In genomic region chr2:38374978-38375377, GRCh38 we compare ENCODE assay signal across 10 cellular contexts. TPM values are rescaled to one million over a fixed set of nuclear protein-coding genes. Genes with fewer than 3 reads are reported as not detected.
DNase-seq lines count a peak whose midpoint lies in the region; ATAC-seq, FAIRE-seq and TF ChIP-seq lines count a peak whose summit lies in the region.
"Had no signal": no experiment of that assay in that cellular context is flagged by ENCODE, and none has a peak within 500 bp of the region (broad histone marks: within the 10 kb centered on the region; RNA-seq: fewer than 3 reads in every experiment).

No MANE protein-coding gene starts in this region.

- no peaks in the 10 kb centered on the region for H3K9me3 Mint-ChIP-seq in activated naive CD4-positive, alpha-beta T cell treated with anti-CD3 and anti-CD28 coated beads, Interleukin-2, amount 10 ng/mL, durations not matched to agents 7 days and 5 days

- peaks cover 56% of the 10 kb centered on the region for H3K4me1 Mint-ChIP-seq in activated naive CD4-positive, alpha-beta T cell treated with anti-CD3 and anti-CD28 coated beads, Interleukin-2, amount 10 ng/mL, durations not matched to agents 7 days and 5 days

- no peak for TF ChIP-seq EP300 in GM12878 (IDR thresholded peaks at IDR 0.05; ENCODE audit: borderline replicate concordance in 1 of 2, control insufficient read depth in 1 of 2, low read depth in 2 of 2, low read length in 2 of 2)

- peaks cover 10% of the 10 kb centered on the region for H3K36me3 Mint-ChIP-seq in activated naive CD4-positive, alpha-beta T cell treated with anti-CD3 and anti-CD28 coated beads, Interleukin-2, amount 10 ng/mL, durations not matched to agents 7 days and 5 days

- DNase-seq in activated naive CD4-positive, alpha-beta T cell treated with anti-CD3 and anti-CD28 coated beads, Interleukin-2, amount 10 ng/mL, durations not matched to agents 7 days and 5 days, result no peak
- no peak for DNase-seq in activated naive CD4-positive, alpha-beta T cell (lab: John Stamatoyannopoulos, UW)
- DNase-seq in GM12878 (ENCODE audit: low read depth, low spot score), result no peak
- DNase-seq in upper lobe of right lung, result no peak
- no peak for DNase-seq in OCI-M1 (lab: John Stamatoyannopoulos, UW)
- no peak for DNase-seq in hippocampal formation (lab: John Stamatoyannopoulos, UW)
- DNase-seq: cortex of kidney; NK-92 treated with Interleukin-12 subunit alpha and Interleukin-12 subunit beta, amount 100 ng/mL, for 24 hours had no signal

- TF ChIP-seq CTCF in GM12878 (IDR thresholded peaks at IDR 0.05 in 2 of 3, conservative IDR thresholded peaks at IDR 0.05 in 1 of 3; ENCODE audit: control insufficient read depth in 2 of 3, extremely low read depth in 1 of 3, insufficient read depth in 1 of 3, low read depth in 3 of 3, low read length in 3 of 3) (no peak; a peak in 1 of 6 replicates), upper lobe of right lung (IDR thresholded peaks at IDR 0.05) (no peak)

- no peaks in the 10 kb centered on the region; the same call in 1 of the 2 replicates for H4K20me1 ChIP-seq in GM12878 (ENCODE audit: control insufficient read depth, insufficient read depth)

- RAD21 ChIA-PET in GM12878 (lab: Charles Lee; ENCODE audit: unreplicated experiment), result interaction anchor here (0.7 to 5.5 kb wide), 11 partner anchors 8 to 135 kb away, joined by 3 to 50 read pairs (median 5); no protein-coding TSS in a partner anchor

- H3K4me2 ChIP-seq in GM12878 (ENCODE audit: control insufficient read depth, insufficient read depth), result 0 out of 2 replicates have a peak overlapping the region, but pooled peaks have one; percentile 79

- H2AFZ ChIP-seq in GM12878 (ENCODE audit: control insufficient read depth, low read depth, low read length), result no peak overlapping the region

- CTCF ChIA-PET in activated naive CD4-positive, alpha-beta T cell treated with anti-CD3 and anti-CD28 coated beads, Interleukin-2, amount 10 ng/mL, durations not matched to agents 7 days and 5 days (lab: Charles Lee), result interaction anchor here (0.6 to 2.5 kb wide), 6 partner anchors 8 to 393 kb away, joined by 3 to 25 read pairs (median 8); no protein-coding TSS in a partner anchor
- CTCF ChIA-PET in GM12878 (lab: Yijun Ruan, JAX), result interaction anchor here (0.8 to 6.2 kb wide), 17 partner anchors 9 to 133 kb away, joined by 3 to 66 read pairs (median 4); no protein-coding TSS in a partner anchor

- H3K27me3 ChIP-seq in GM12878 (replicated peaks in 1 of 2; ENCODE audit: control insufficient read depth in 2 of 2, insufficient read depth in 2 of 2, low read length in 1 of 2), result no peaks in the 10 kb centered on the region
- H3K27me3 ChIP-seq in upper lobe of right lung, result no peaks in the 10 kb centered on the region

- intact Hi-C loops in GM12878 (cut with micrococcal nuclease; ENCODE audit: unreplicated experiment), result loop anchor here (5.0 to 10.0 kb wide), 2 partner anchors 58 to 370 kb away; no protein-coding TSS in a partner anchor
- intact Hi-C loops in upper lobe of right lung (cut with DNase I), result no loop called here

- peak overlapping the region; percentile 91 for H3K4me3 Mint-ChIP-seq in activated naive CD4-positive, alpha-beta T cell treated with anti-CD3 and anti-CD28 coated beads, Interleukin-2, amount 10 ng/mL, durations not matched to agents 7 days and 5 days

- peak overlapping the region; percentile 2; the same call in 1 of the 2 replicates for H3K9ac ChIP-seq in GM12878 (ENCODE audit: control insufficient read depth, insufficient read depth, low read length)

- no peaks in the 10 kb centered on the region for H3K27me3 Mint-ChIP-seq in activated naive CD4-positive, alpha-beta T cell treated with anti-CD3 and anti-CD28 coated beads, Interleukin-2, amount 10 ng/mL, durations not matched to agents 7 days and 5 days

- H3K4me3 ChIP-seq in GM12878, result peak overlapping the region; percentile 90
- peak overlapping the region; percentile 72 for H3K4me3 ChIP-seq in mesodermal cell (ENCODE audit: extremely low read depth, insufficient read depth, low read length, poor library complexity, severe bottlenecking)
- H3K4me3 ChIP-seq in upper lobe of right lung, result peak overlapping the region; percentile 88

- peak overlapping the region; percentile 60 for H3K27ac Mint-ChIP-seq in activated naive CD4-positive, alpha-beta T cell treated with anti-CD3 and anti-CD28 coated beads, Interleukin-2, amount 10 ng/mL, durations not matched to agents 7 days and 5 days

- BruUV-seq in GM12878 (replicated peaks; lab: Mats Ljungman, UMichigan), result no TSS peak

- POLR2A ChIA-PET in GM12878 (lab: Charles Lee), result interaction anchor here (0.5 to 1.6 kb wide), 9 partner anchors 8 to 73 kb away, joined by 3 to 5 read pairs (median 3); no protein-coding TSS in a partner anchor

- H3K27ac ChIP-seq in GM12878 (ENCODE audit: control insufficient read depth, insufficient read depth) (no peak overlapping the region), mesodermal cell (ENCODE audit: low read depth, low read length, severe bottlenecking) (no peak overlapping the region), upper lobe of right lung (peak overlapping the region; percentile 97)

- H3K36me3 ChIP-seq in GM12878 (ENCODE audit: control insufficient read depth in 2 of 2, insufficient read depth in 2 of 2, low read length in 1 of 2) (no peaks in the 10 kb centered on the region), mesodermal cell (ENCODE audit: control insufficient read depth, insufficient read depth, low read length) (peaks cover 11% of the 10 kb centered on the region), upper lobe of right lung (no peaks in the 10 kb centered on the region)

- ATAC-seq in GM12878 (no peak), upper lobe of right lung (no peak), GM18498 (IDR thresholded peaks at IDR 0.05; ENCODE audit: unreplicated experiment) (no peak)

- in situ Hi-C loops in GM12878 (cut with MboI), result no loop called here

- TF ChIP-seq POLR2A in GM12878 (IDR thresholded peaks at IDR 0.05; ENCODE audit: low read depth, low read length), result no peak

- H3K9me3 ChIP-seq in GM12878 (replicated peaks; ENCODE audit: control insufficient read depth, insufficient read depth, low read length), result no peaks in the 10 kb centered on the region
- no peaks in the 10 kb centered on the region for H3K9me3 ChIP-seq in mesodermal cell (ENCODE audit: control insufficient read depth, low read length)
- H3K9me3 ChIP-seq in upper lobe of right lung, result no peaks in the 10 kb centered on the region

- SMC1A ChIA-PET in GM12878 (lab: Charles Lee; ENCODE audit: uncharacterized antibody, unreplicated experiment), result interaction anchor here (0.6 to 7.4 kb wide), 26 partner anchors 9 to 392 kb away, joined by 3 to 58 read pairs (median 4); no protein-coding TSS in a partner anchor

- 97% methylated on average over 2 of the region's 2 CpGs for WGBS in GM12878 (ENCODE audit: insufficient coverage, insufficient replicate concordance, low lambda C conversion rate, missing lambda C conversion rate)
- WGBS in mesodermal cell (ENCODE audit: insufficient coverage in 2 of 2), 2 experiments, result 92 to 100% methylated on average over 1 to 2 of the region's 2 CpGs

- no peaks in the 10 kb centered on the region for H3K4me1 ChIP-seq in GM12878 (ENCODE audit: control insufficient read depth, insufficient read depth, low read length)
- H3K4me1 ChIP-seq in mesodermal cell (ENCODE audit: control insufficient read depth, insufficient read depth, low read length, poor library complexity, severe bottlenecking), result peaks cover 15% of the 10 kb centered on the region
- peaks cover 38% of the 10 kb centered on the region for H3K4me1 ChIP-seq in upper lobe of right lung

- TF ChIP-seq RAD21 in GM12878 (IDR thresholded peaks at IDR 0.05; ENCODE audit: insufficient read depth, low read depth, low read length), result peak; percentile 10; the same call in 1 of the 2 replicates

- peaks cover 69% of the 10 kb centered on the region for H3K79me2 ChIP-seq in GM12878 (ENCODE audit: control insufficient read depth, insufficient read depth, low read length)

- FAIRE-seq in GM12878 (lab: Jason Lieb, UNC), result no peak

TF ChIP-seq in GM12878, 131 proteins besides CTCF, POLR2A, EP300 and RAD21 (continues in another document):
- peak; percentile 44 for TF ChIP-seq NR2F1 (conservative IDR thresholded peaks at IDR 0.05)

RNA-seq across cellular contexts. Expression of gene ATL2, which starts 2.1 kb away (rescaled TPM):
- 377 and 379 TPM in 2 replicates for total RNA-seq in GM12878 (2013; cell fraction: nucleolus; rRNA removed)
- total RNA-seq in GM12878 (2014; rRNA removed) (49.6 and 60.7 TPM in 2 replicates), GM12878 (2014; rRNA removed; fragmentation: Illumina TruSeq; extraction: Trizol) (44.7 and 51.5 TPM in 2 replicates), GM12878 (2021) (44.4 and 48.2 TPM in 2 replicates), upper lobe of right lung (69.1 TPM)
- polyA plus RNA-seq in GM12878 (2011; ENCODE audit: low read depth), result 15.7 TPM
- polyA plus RNA-seq in GM12878 (2011; rRNA removed) (49.6 and 68.7 TPM in 2 replicates), GM12878 (2014; fragmentation: Illumina TruSeq; extraction: Trizol) (43.3 and 53.6 TPM in 2 replicates), GM12878 (2014; fragmentation: Nextera tagmentation; extraction: Ambion mirVana) (10 to 100 TPM in 1 of 2 experiments, 1 to 10 TPM in 1; 8.6 to 12.6 TPM), GM12878 (2014; rRNA removed) (40.2 and 40.7 TPM in 2 replicates), GM12878 (2016; fragmentation: Nextera tagmentation; extraction: Ambion mirVana) (10 to 100 TPM; 33.2 to 34.5 TPM)
- 35.8 and 40.6 TPM in 2 replicates for polyA plus RNA-seq in GM12878 (2011; cell fraction: cytosol; rRNA removed)
- polyA plus RNA-seq in GM12878 (2011; cell fraction: nucleus; rRNA removed), result 71.5 and 131 TPM in 2 replicates
- polyA plus RNA-seq in GM12878 (2012), result 19.0 and 27.1 TPM in 2 replicates
- 33.8 and 61.5 TPM in 2 replicates for polyA minus RNA-seq in GM12878 (2011; rRNA and poly(A)+ RNA removed)
- polyA minus RNA-seq in GM12878 (2011; cell fraction: cytosol; rRNA and poly(A)+ RNA removed), result 16.3 and 19.1 TPM in 2 replicates
- 62.7 and 96.7 TPM in 2 replicates for polyA minus RNA-seq in GM12878 (2011; cell fraction: nucleus; rRNA and poly(A)+ RNA removed)
- polyA plus RNA-seq in mesodermal cell (2013, experiment 1 of 2), result 67.9 TPM
- polyA plus RNA-seq in mesodermal cell (2013, experiment 2 of 2), result 69.1 TPM
